ENCODE assay signal across 22 cellular contexts in the genomic region with DNA sequence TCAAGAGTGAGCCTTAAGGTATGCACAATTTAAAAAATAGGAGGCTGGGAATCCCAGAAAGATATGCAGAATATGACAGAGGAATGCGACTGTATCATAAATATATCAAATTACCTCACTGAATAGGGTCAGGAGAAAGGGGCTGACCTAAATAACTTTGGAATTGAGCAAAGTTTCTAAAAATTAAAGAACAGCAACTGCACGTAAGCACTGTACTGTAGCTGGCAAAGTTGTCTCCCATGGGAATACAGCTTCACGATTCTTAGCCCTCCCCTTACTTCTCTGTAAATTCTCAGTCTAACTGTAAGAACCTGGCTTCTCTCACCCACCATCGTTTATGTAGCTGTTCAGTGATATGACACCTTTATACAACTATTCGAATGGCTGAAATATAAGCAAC.
"Had no signal": no experiment of that assay in that cellular context is flagged by ENCODE, and none has a peak within 500 bp of the region (broad histone marks: within the 10 kb centered on the region; RNA-seq: fewer than 3 reads in every experiment).

No MANE protein-coding gene starts in this region.

- H3K27me3 ChIP-seq: ascending aorta, cardiac muscle cell, neural progenitor cell, transverse colon had no signal

- ATAC-seq: activated CD4-positive, CD25-positive, alpha-beta regulatory T cell treated with anti-CD3 and anti-CD28 coated beads, Interleukin-2, amount 50 U/mL, for 24 hours; left lobe of liver; naive thymus-derived CD8-positive, alpha-beta T cell; sciatic nerve; stimulated activated memory B cell treated with anti-CD40 and anti-IgM and Interleukin-4, amounts not matched to agents 10 μg/mL and 1 μg/mL and 100 μg/mL, for 72 hours had no signal

- H3K27ac ChIP-seq: ascending aorta, cardiac muscle cell, heart right ventricle, neural progenitor cell, stomach, transverse colon, VCaP had no signal

- H3K9ac ChIP-seq: neural progenitor cell had no signal

- H2AFZ ChIP-seq: neural progenitor cell had no signal

- H3K36me3 ChIP-seq: ascending aorta, cardiac muscle cell, heart right ventricle, neural progenitor cell, stomach, transverse colon had no signal

- H3K4me2 ChIP-seq: neural progenitor cell, smooth muscle cell had no signal

- DNase-seq: activated CD4-positive, alpha-beta memory T cell treated with anti-CD3 and anti-CD28 coated beads, Interleukin-2, amount 10 ng/mL, durations not matched to agents 7 days and 5 days; activated CD4-positive, alpha-beta T cell treated with anti-CD3 and anti-CD28 coated beads, Interleukin-2, amount 10 ng/mL, durations not matched to agents 24 days and 14 days; activated gamma-delta T cell; dermis blood vessel endothelial cell; effector CD8-positive, alpha-beta T cell; erythroblast; heart right ventricle; naive thymus-derived CD8-positive, alpha-beta T cell; posterior cingulate gyrus; stimulated activated CD4-positive, alpha-beta T cell treated with anti-CD3 and anti-CD28 coated beads, Interleukin-15, amount 100 ng/mL, for 24 hours; stomach; transverse colon had no signal

- H3K4me3 ChIP-seq: ascending aorta, cardiac muscle cell, heart right ventricle, lung, neural progenitor cell, smooth muscle cell, stomach, transverse colon had no signal

- H3K9me3 ChIP-seq: ascending aorta, heart right ventricle, stomach, transverse colon had no signal

- H3K4me1 ChIP-seq: neural progenitor cell, stomach, transverse colon had no signal
